Comparison of ENCODE assay signal across 7 cellular contexts in the genomic region with DNA sequence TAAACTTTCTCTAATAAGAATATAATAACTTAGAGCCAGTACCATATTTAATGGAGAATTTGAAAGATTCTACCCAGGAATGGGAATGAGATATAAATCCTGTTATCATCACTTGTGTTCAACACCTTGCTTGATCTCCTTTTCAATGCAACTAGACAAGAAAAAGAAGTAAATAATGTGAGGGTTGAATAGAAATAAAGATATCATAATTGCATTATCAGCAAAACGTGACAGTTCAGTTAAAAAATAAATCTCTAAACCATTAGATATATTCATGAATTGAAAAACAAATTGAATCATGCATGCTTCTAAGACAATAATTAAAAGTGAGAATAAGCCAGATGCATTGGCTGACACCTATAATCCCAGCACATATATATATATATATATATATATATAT. TPM values are rescaled to one million over a fixed set of nuclear protein-coding genes. Genes with fewer than 3 reads are reported as not detected.
"Had no signal": no experiment of that assay in that cellular context is flagged by ENCODE, and none has a peak within 500 bp of the region (broad histone marks: within the 10 kb centered on the region; RNA-seq: fewer than 3 reads in every experiment).

No MANE protein-coding gene starts in this region.

RNA-seq across cellular contexts. Expression of gene FAM178B, which starts 36.2 kb away (rescaled TPM):
- total RNA-seq: activated T-helper 1 cell treated with anti-CD3 and anti-CD28 coated beads, Interleukin-12 subunit alpha, Interleukin-12 subunit beta, Interleukin-2, Interleukin-4 antibody, amounts not matched to agents 30 ng/mL and 10 ng/mL and 1 ng/mL, durations not matched to agents 14 hours and 24 hours and 36 hours; activated T-helper 17 cell treated with anti-CD3 and anti-CD28 coated beads, Interleukin-2, amount 50 U/mL, for 72 hours; activated T-helper 2 cell treated with anti-CD3 and anti-CD28 coated beads, Interferon-gamma antibody, Interleukin-2, Interleukin-4, amounts not matched to agents 10 μg/mL and 5 μg/mL and 100 μg/mL, durations not matched to agents 14 hours and 24 hours and 36 hours; ascending aorta; astrocyte; body of pancreas; bronchial epithelial cell had no signal
